Comparison of ENCODE assay signal across 8 cellular contexts in the genomic region with DNA sequence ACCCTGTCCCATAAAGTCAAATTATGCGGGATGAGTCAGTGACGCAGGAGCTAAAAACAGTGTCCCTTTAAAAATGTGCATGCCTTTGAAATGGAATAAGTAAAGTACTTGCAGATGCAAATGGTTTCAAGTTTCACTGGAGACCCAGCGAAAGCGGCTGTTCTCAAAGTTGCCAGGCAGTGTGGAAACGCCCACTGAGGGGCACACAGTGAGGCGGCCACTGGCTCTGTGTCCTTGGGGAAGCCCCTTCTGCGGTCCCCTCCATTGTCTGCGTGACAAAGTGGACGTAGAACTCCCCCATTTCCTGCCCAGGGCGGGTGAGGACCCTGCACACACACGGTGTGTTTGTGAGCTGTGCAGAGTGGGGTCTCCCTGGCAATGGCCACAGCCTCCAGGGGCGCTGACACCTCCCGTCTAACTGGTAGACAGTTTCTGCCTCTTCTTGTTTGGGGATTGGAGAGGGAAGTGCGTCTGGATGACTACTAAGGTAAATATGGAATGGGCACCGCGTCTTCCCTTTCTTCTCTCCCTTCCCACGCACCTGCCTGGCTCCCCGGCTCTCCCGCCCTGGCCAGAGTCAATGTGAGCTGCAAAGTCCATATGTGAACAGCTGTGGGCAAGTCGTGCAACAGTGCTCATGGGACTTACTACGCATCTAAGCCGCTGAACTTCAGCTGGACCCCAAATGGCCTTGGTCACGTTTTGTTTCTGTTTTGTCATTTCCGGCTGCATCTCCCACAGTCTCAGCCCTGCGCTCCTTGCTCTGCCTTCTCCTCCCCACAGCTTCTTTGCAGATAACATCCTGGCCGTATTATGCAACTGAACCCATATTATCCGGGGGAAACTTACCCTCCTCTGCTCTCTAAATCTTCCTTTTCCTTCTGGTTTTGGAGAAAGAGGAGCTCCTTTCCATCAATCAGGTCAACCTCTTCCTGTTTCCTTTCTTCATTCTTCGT. TPM values are rescaled to one million over a fixed set of nuclear protein-coding genes. Genes with fewer than 3 reads are reported as not detected.
DNase-seq lines count a peak whose midpoint lies in the region; ATAC-seq and TF ChIP-seq lines count a peak whose summit lies in the region.

No MANE protein-coding gene starts in this region.

- H3K9me3 Mint-ChIP-seq in HFFc6 (no peaks in the 10 kb centered on the region), nephron (no peaks in the 10 kb centered on the region)
- H3K9me3 Mint-ChIP-seq in activated CD4-positive, alpha-beta T cell treated with anti-CD3 and anti-CD28 coated beads, Interleukin-2, amount 10 ng/mL, durations not matched to agents 7 days and 5 days, result no peaks in the 10 kb centered on the region

- H4K20me1 ChIP-seq in PC-3 (ENCODE audit: low read length), result no peaks in the 10 kb centered on the region

- DNase-seq in DMS53 treated with DMSO at 0.1 percent for 48 hours (lab: John Stamatoyannopoulos, UW; ENCODE audit: unreplicated experiment) (peak; percentile 93), HFFc6 (peak; percentile 33), PC-3 (no peak), epithelial cell of proximal tubule (ENCODE audit: low read depth) (no peak), kidney glomerular epithelial cell (lab: John Stamatoyannopoulos, UW) (no peak)
- no peak for DNase-seq in activated CD8-positive, alpha-beta memory T cell treated with anti-CD3 and anti-CD28 coated beads, Interleukin-2, amount 50 U/mL, for 48 hours
- DNase-seq in activated CD4-positive, alpha-beta T cell treated with anti-CD3 and anti-CD28 coated beads, Interleukin-2, amount 10 ng/mL, durations not matched to agents 7 days and 5 days, result no peak

- no peaks in the 10 kb centered on the region for H3K9me3 ChIP-seq in PC-3 (ENCODE audit: low read length)

- no peak overlapping the region for H3K4me2 ChIP-seq in PC-3 (ENCODE audit: low read length)

- H3K36me3 ChIP-seq in PC-3 (ENCODE audit: low read depth, low read length), result no peaks in the 10 kb centered on the region

- no peak overlapping the region for H2AFZ ChIP-seq in PC-3 (ENCODE audit: low read length)

- ATAC-seq in PC-3, result peak; percentile 24; the same call in 1 of the 2 replicates

- peaks cover 29% of the 10 kb centered on the region for H3K4me1 Mint-ChIP-seq in HFFc6 (ENCODE audit: low read depth)
- peaks cover 40% of the 10 kb centered on the region for H3K4me1 Mint-ChIP-seq in nephron
- peaks cover 5% of the 10 kb centered on the region for H3K4me1 Mint-ChIP-seq in activated CD4-positive, alpha-beta T cell treated with anti-CD3 and anti-CD28 coated beads, Interleukin-2, amount 10 ng/mL, durations not matched to agents 7 days and 5 days

- H3K27ac Mint-ChIP-seq in HFFc6, result peak overlapping the region; percentile 90
- H3K27ac Mint-ChIP-seq in nephron, result peak overlapping the region; percentile 95 to 98 (median 96)
- no peak overlapping the region for H3K27ac Mint-ChIP-seq in activated CD4-positive, alpha-beta T cell treated with anti-CD3 and anti-CD28 coated beads, Interleukin-2, amount 10 ng/mL, durations not matched to agents 7 days and 5 days

- no peaks in the 10 kb centered on the region for H3K9me2 ChIP-seq in PC-3 (replicated peaks; ENCODE audit: low read length)

- no peaks in the 10 kb centered on the region for H3F3A ChIP-seq in PC-3 (ENCODE audit: low read length, unreplicated experiment)

- H3K27me3 Mint-ChIP-seq in HFFc6 (ENCODE audit: insufficient read depth) (peaks cover 10% of the 10 kb centered on the region), nephron (ENCODE audit: low read depth) (peaks cover 3% of the 10 kb centered on the region)
- H3K27me3 Mint-ChIP-seq in activated CD4-positive, alpha-beta T cell treated with anti-CD3 and anti-CD28 coated beads, Interleukin-2, amount 10 ng/mL, durations not matched to agents 7 days and 5 days, result peaks cover 25% of the 10 kb centered on the region

- no peak overlapping the region for H3K27ac ChIP-seq in PC-3 (ENCODE audit: low read length)

- H3K9ac ChIP-seq in PC-3 (ENCODE audit: low read length), result no peak overlapping the region

- H3K4me1 ChIP-seq in PC-3 (ENCODE audit: insufficient read depth, low read length), result no peaks in the 10 kb centered on the region

- H3K36me3 Mint-ChIP-seq in HFFc6 (ENCODE audit: low read depth) (no peaks in the 10 kb centered on the region), nephron (ENCODE audit: low read depth) (no peaks in the 10 kb centered on the region)
- no peaks in the 10 kb centered on the region for H3K36me3 Mint-ChIP-seq in activated CD4-positive, alpha-beta T cell treated with anti-CD3 and anti-CD28 coated beads, Interleukin-2, amount 10 ng/mL, durations not matched to agents 7 days and 5 days (ENCODE audit: low read depth)

- no peaks in the 10 kb centered on the region for H3K79me2 ChIP-seq in PC-3 (ENCODE audit: low read length)

- BruUV-seq in PC-3 (replicated peaks; lab: Mats Ljungman, UMichigan), result no TSS peak

- TF ChIP-seq CTCF in HFFc6 (IDR thresholded peaks at IDR 0.05) (peak; percentile 31; the same call in 1 of the 2 replicates), PC-3 (conservative IDR thresholded peaks at IDR 0.05; ENCODE audit: low read depth, low read length) (no peak), epithelial cell of proximal tubule (conservative IDR thresholded peaks at IDR 0.05; ENCODE audit: low read depth, low read length) (peak; percentile 16), nephron (IDR thresholded peaks at IDR 0.05; ENCODE audit: unreplicated experiment in 3 of 3) (peak in 2 of 3 experiments; percentile 14 to 26)

- intact Hi-C loops in PC-3 (cut with micrococcal nuclease), result no loop called here

- H3K4me3 Mint-ChIP-seq in HFFc6 (peak overlapping the region; percentile 93), nephron (peak overlapping the region; percentile 87 to 94 (median 92))
- H3K4me3 Mint-ChIP-seq in activated CD4-positive, alpha-beta T cell treated with anti-CD3 and anti-CD28 coated beads, Interleukin-2, amount 10 ng/mL, durations not matched to agents 7 days and 5 days, result no peak overlapping the region

- H3K27me3 ChIP-seq in PC-3 (ENCODE audit: low read length), result peaks cover 73% of the 10 kb centered on the region

- CTCF ChIA-PET in PC-3 (lab: Charles Lee), result no interaction called here
- CTCF ChIA-PET in activated CD4-positive, alpha-beta T cell treated with anti-CD3 and anti-CD28 coated beads, Interleukin-2, amount 10 ng/mL, durations not matched to agents 7 days and 5 days (lab: Charles Lee), result no interaction called here

- no peak overlapping the region for H3K4me3 ChIP-seq in PC-3 (ENCODE audit: low read length)
- peak overlapping the region; percentile 60 for H3K4me3 ChIP-seq in epithelial cell of proximal tubule (ENCODE audit: low read depth, low read length)

- POLR2A ChIA-PET in PC-3 (lab: Charles Lee; ENCODE audit: unreplicated experiment), result no interaction called here
- POLR2A ChIA-PET in activated CD4-positive, alpha-beta T cell treated with anti-CD3 and anti-CD28 coated beads, Interleukin-2, amount 10 ng/mL, durations not matched to agents 7 days and 5 days (lab: Charles Lee), result no interaction called here

RNA-seq across cellular contexts. Expression of gene ZNF516, which starts 33.7 kb away (rescaled TPM):
- 10 to 100 TPM; 34.6 to 52.2 (median 42.2) TPM for total RNA-seq in HFFc6 (2021; fragmentation: NEBNext Ultra II Directional; extraction: Animal tissue kit (Norgen Biotek cat#: 25700))
- 1.7 and 4.0 TPM in 2 replicates for total RNA-seq in PC-3 (2014; rRNA removed)
- 14.8 and 15.7 TPM in 2 replicates for total RNA-seq in epithelial cell of proximal tubule
- total RNA-seq in activated CD4-positive, alpha-beta T cell treated with anti-CD3 and anti-CD28 coated beads, Interleukin-2, amount 10 ng/mL, durations not matched to agents 7 days and 5 days, result 1 to 10 TPM; 3.9 to 4.1 TPM

Comparison
In these comparisons a context has a peak if more than half of its experiments do, and no peak if none do; other contexts are left out.
1. DNase-seq: peak in DMS53 treated with DMSO at 0.1 percent for 48 hours (single experiment) and HFFc6 (single experiment); none in PC-3 (single experiment), epithelial cell of proximal tubule (single experiment), kidney glomerular epithelial cell (single experiment), activated CD8-positive, alpha-beta memory T cell treated with anti-CD3 and anti-CD28 coated beads, Interleukin-2, amount 50 U/mL, for 48 hours (single experiment) and activated CD4-positive, alpha-beta T cell treated with anti-CD3 and anti-CD28 coated beads, Interleukin-2, amount 10 ng/mL, durations not matched to agents 7 days and 5 days (single experiment).